Comparison of ENCODE assay signal across 21 cellular contexts in genomic region chr6:96156425-96156824, GRCh38.
DNase-seq lines count a peak whose midpoint lies in the region; ATAC-seq and TF ChIP-seq lines count a peak whose summit lies in the region.
"Had no signal": no experiment of that assay in that cellular context is flagged by ENCODE, and none has a peak within 500 bp of the region (broad histone marks: within the 10 kb centered on the region; RNA-seq: fewer than 3 reads in every experiment).

No MANE protein-coding gene starts in this region.

- H3K9ac ChIP-seq in PC-3 (ENCODE audit: low read length): no peak overlapping the region
- peak overlapping the region; percentile 67 for H3K9ac ChIP-seq in mesenchymal stem cell (ENCODE audit: low read length)

- no peak overlapping the region for H3K14ac ChIP-seq in mesenchymal stem cell (ENCODE audit: low read length in 2 of 2)

- H2BK5ac ChIP-seq in mesenchymal stem cell (ENCODE audit: low read depth, low read length, poor library complexity, severe bottlenecking): peak overlapping the region; percentile 79

- ATAC-seq in GM18498 (IDR thresholded peaks at IDR 0.05; ENCODE audit: unreplicated experiment) (peak; percentile 35), PC-3 (no peak), HG03432 (IDR thresholded peaks at IDR 0.05; ENCODE audit: unreplicated experiment) (no peak), HG03039 (IDR thresholded peaks at IDR 0.05; ENCODE audit: unreplicated experiment) (no peak)
- ATAC-seq in stimulated activated naive CD8-positive, alpha-beta T cell treated with anti-CD3 and anti-CD28 coated beads, Interleukin-15, Interleukin-2, amounts not matched to agents 100 U/mL and 50 U/mL, for 24 hours: no peak

- in situ Hi-C loops in HAP-1 (cut with MboI; ENCODE audit: low sequenced_read_pairs): no loop called here

- peak overlapping the region; percentile 15 for H4K8ac ChIP-seq in mesenchymal stem cell (ENCODE audit: low read length)

- H3K9me3 ChIP-seq in HAP-1 (no peaks in the 10 kb centered on the region; the same call in 1 of the 2 replicates), PC-3 (ENCODE audit: low read length) (no peaks in the 10 kb centered on the region), mesenchymal stem cell (ENCODE audit: control insufficient read depth, low read length) (no peaks in the 10 kb centered on the region)
- H3K9me3 ChIP-seq: BE2C, esophagus squamous epithelium, right atrium auricular region had no signal

- TF ChIP-seq CTCF in PC-3 (conservative IDR thresholded peaks at IDR 0.05; ENCODE audit: low read depth, low read length): no peak

- no peak overlapping the region for H3K4me3 Mint-ChIP-seq in activated CD4-positive, alpha-beta memory T cell treated with anti-CD3 and anti-CD28 coated beads for 36 hours
- H3K4me3 Mint-ChIP-seq: H9 had no signal

- H3K27me3 Mint-ChIP-seq in activated CD4-positive, alpha-beta memory T cell treated with anti-CD3 and anti-CD28 coated beads for 36 hours: no peaks in the 10 kb centered on the region

- CTCF ChIA-PET in PC-3 (lab: Charles Lee): no interaction called here
- CTCF ChIA-PET in activated CD4-positive, alpha-beta memory T cell treated with anti-CD3 and anti-CD28 coated beads for 36 hours (lab: Charles Lee): no interaction called here

- BruUV-seq in PC-3 (replicated peaks; lab: Mats Ljungman, UMichigan): no TSS peak

- H3K36me3 ChIP-seq in HAP-1 (replicated peaks) (no peaks in the 10 kb centered on the region), PC-3 (ENCODE audit: low read depth, low read length) (no peaks in the 10 kb centered on the region), mesenchymal stem cell (ENCODE audit: control insufficient read depth in 1 of 2, insufficient read depth in 2 of 2, low read depth in 1 of 2, low read length in 2 of 2) (no peaks in the 10 kb centered on the region)
- H3K36me3 ChIP-seq: BE2C, brain microvascular endothelial cell, esophagus squamous epithelium, right atrium auricular region had no signal

- H3K4me2 ChIP-seq in PC-3 (ENCODE audit: low read length): peak overlapping the region; percentile 79
- no peak overlapping the region for H3K4me2 ChIP-seq in mesenchymal stem cell (ENCODE audit: low read length, poor library complexity, severe bottlenecking)

- POLR2A ChIA-PET in PC-3 (lab: Charles Lee; ENCODE audit: unreplicated experiment): no interaction called here
- POLR2A ChIA-PET in activated CD4-positive, alpha-beta memory T cell treated with anti-CD3 and anti-CD28 coated beads for 36 hours (lab: Charles Lee): no interaction called here

- intact Hi-C loops in PC-3 (cut with micrococcal nuclease): no loop called here
- intact Hi-C loops in activated CD4-positive, alpha-beta memory T cell treated with anti-CD3 and anti-CD28 coated beads for 36 hours (cut with micrococcal nuclease): loop anchor here (5.0 kb wide), 1 partner anchor 366 kb away; the partner anchor contains the start of gene UFL1

- no peak overlapping the region for H4K91ac ChIP-seq in mesenchymal stem cell (ENCODE audit: low read length)

- no peaks in the 10 kb centered on the region for H3K79me2 ChIP-seq in PC-3 (ENCODE audit: low read length)

- H3K4me1 ChIP-seq in HAP-1: peaks cover 22% of the 10 kb centered on the region
- no peaks in the 10 kb centered on the region for H3K4me1 ChIP-seq in PC-3 (ENCODE audit: insufficient read depth, low read length)
- H3K4me1 ChIP-seq in mesenchymal stem cell (ENCODE audit: control insufficient read depth, insufficient read depth, low read depth, low read length): peaks cover 2% of the 10 kb centered on the region
- H3K4me1 ChIP-seq: esophagus squamous epithelium, right atrium auricular region had no signal

- no peak overlapping the region for H2BK120ac ChIP-seq in mesenchymal stem cell (ENCODE audit: low read depth, low read length)

- no peaks in the 10 kb centered on the region for H3K79me1 ChIP-seq in mesenchymal stem cell (replicated peaks; ENCODE audit: low read length, poor library complexity, severe bottlenecking)

- H2BK15ac ChIP-seq in mesenchymal stem cell (ENCODE audit: low read depth, poor library complexity, severe bottlenecking): no peak overlapping the region

- no peak overlapping the region for H3K4ac ChIP-seq in mesenchymal stem cell (ENCODE audit: low read depth in 1 of 2, low read length in 2 of 2)

- no peaks in the 10 kb centered on the region for H4K20me1 ChIP-seq in PC-3 (ENCODE audit: low read length)

- no peaks in the 10 kb centered on the region for H3K9me2 ChIP-seq in PC-3 (replicated peaks; ENCODE audit: low read length)

- no peaks in the 10 kb centered on the region for H3F3A ChIP-seq in PC-3 (ENCODE audit: low read length, unreplicated experiment)

- H3K27ac ChIP-seq in PC-3 (ENCODE audit: low read length): no peak overlapping the region
- H3K27ac ChIP-seq in mesenchymal stem cell (ENCODE audit: low read length, poor library complexity, severe bottlenecking): peak overlapping the region; percentile 23
- H3K27ac ChIP-seq: brain microvascular endothelial cell, esophagus squamous epithelium, PC-9, right atrium auricular region had no signal

- H3K9me3 Mint-ChIP-seq in activated CD4-positive, alpha-beta memory T cell treated with anti-CD3 and anti-CD28 coated beads for 36 hours: no peaks in the 10 kb centered on the region

- H2AFZ ChIP-seq in PC-3 (ENCODE audit: low read length) (peak overlapping the region; percentile 59; the same call in 1 of the 2 replicates), mesenchymal stem cell (ENCODE audit: low read depth, low read length) (no peak overlapping the region)
- H2AFZ ChIP-seq: PC-9 had no signal

- H2BK12ac ChIP-seq in mesenchymal stem cell (ENCODE audit: low read length in 2 of 2): no peak overlapping the region

- H3K18ac ChIP-seq in mesenchymal stem cell (ENCODE audit: low read depth in 1 of 2, low read length in 2 of 2): no peak overlapping the region

- 54% methylated on average over 3 of the region's 4 CpGs for WGBS in mesenchymal stem cell

- H3K23ac ChIP-seq in mesenchymal stem cell (ENCODE audit: low read length in 2 of 2): no peak overlapping the region

- H3K4me3 ChIP-seq in HAP-1: no peak overlapping the region
- peak overlapping the region; percentile 57; the same call in 1 of the 2 replicates for H3K4me3 ChIP-seq in PC-3 (ENCODE audit: low read length)
- H3K4me3 ChIP-seq in mesenchymal stem cell (ENCODE audit: insufficient read depth in 1 of 2, low read depth in 1 of 2, low read length in 2 of 2): no peak overlapping the region
- H3K4me3 ChIP-seq: PC-9, right atrium auricular region had no signal

- peak; percentile 64 to 66 for DNase-seq in HAP-1 (ENCODE audit: low spot score in 2 of 2)
- DNase-seq in PC-3: no peak
- DNase-seq in mesenchymal stem cell: peak; percentile 7
- DNase-seq in activated CD4-positive, alpha-beta memory T cell treated with anti-CD3 and anti-CD28 coated beads for 36 hours: no peak
- no peak for DNase-seq in stimulated activated naive CD8-positive, alpha-beta T cell treated with anti-CD3 and anti-CD28 coated beads, Interleukin-15, Interleukin-2, amounts not matched to agents 100 U/mL and 50 U/mL, for 24 hours
- DNase-seq: activated naive CD4-positive, alpha-beta T cell; BE2C; brain microvascular endothelial cell; dermis blood vessel endothelial cell; DMS53; esophagus squamous epithelium; glutamatergic neuron; H9; NCI-H1092 treated with DMSO at 0.1 percent for 48 hours; NCI-H2227 treated with DMSO at 0.1 percent for 48 hours; stimulated activated CD4-positive, alpha-beta T cell treated with anti-CD3 and anti-CD28 coated beads, Interleukin-1b, Interleukin-23, amount 100 ng/mL, for 48 hours had no signal

- H3K4me1 Mint-ChIP-seq in activated CD4-positive, alpha-beta memory T cell treated with anti-CD3 and anti-CD28 coated beads for 36 hours (ENCODE audit: low read depth): peaks cover 7% of the 10 kb centered on the region

- no peaks in the 10 kb centered on the region for H3K27me3 ChIP-seq in HAP-1 (ENCODE audit: low read depth)
- H3K27me3 ChIP-seq in PC-3 (ENCODE audit: low read length): no peaks in the 10 kb centered on the region
- no peaks in the 10 kb centered on the region for H3K27me3 ChIP-seq in mesenchymal stem cell (ENCODE audit: control insufficient read depth in 1 of 2, insufficient read depth in 1 of 2, low read length in 2 of 2)
- H3K27me3 ChIP-seq: BE2C, brain microvascular endothelial cell, esophagus squamous epithelium, right atrium auricular region had no signal

- H3K36me3 Mint-ChIP-seq in activated CD4-positive, alpha-beta memory T cell treated with anti-CD3 and anti-CD28 coated beads for 36 hours: no peaks in the 10 kb centered on the region

- peak overlapping the region; percentile 45 for H2AK5ac ChIP-seq in mesenchymal stem cell (ENCODE audit: low read length, severe bottlenecking)

- H3K27ac Mint-ChIP-seq in activated CD4-positive, alpha-beta memory T cell treated with anti-CD3 and anti-CD28 coated beads for 36 hours: no peak overlapping the region

Comparison
In these comparisons a context has a peak if more than half of its experiments do, and no peak if none do; other contexts are left out.
1. DNase-seq: peak in HAP-1 (2 of 2) and mesenchymal stem cell (single experiment); none in PC-3 (single experiment), activated CD4-positive, alpha-beta memory T cell treated with anti-CD3 and anti-CD28 coated beads for 36 hours (single experiment) and stimulated activated naive CD8-positive, alpha-beta T cell treated with anti-CD3 and anti-CD28 coated beads, Interleukin-15, Interleukin-2, amounts not matched to agents 100 U/mL and 50 U/mL, for 24 hours (single experiment).